ENCODE assay signal across 9 cellular contexts in genomic region chr2:134252092-134252775, GRCh38. TPM values are rescaled to one million over a fixed set of nuclear protein-coding genes. Genes with fewer than 3 reads are reported as not detected.
DNase-seq lines count a peak whose midpoint lies in the region; ATAC-seq and TF ChIP-seq lines count a peak whose summit lies in the region.
"Had no signal": no experiment of that assay in that cellular context is flagged by ENCODE, and none has a peak within 500 bp of the region (broad histone marks: within the 10 kb centered on the region; RNA-seq: fewer than 3 reads in every experiment).

No MANE protein-coding gene starts in this region.

- H3K4me3 ChIP-seq in osteoblast (ENCODE audit: insufficient read depth, low read length), result no peak overlapping the region
- H3K4me3 ChIP-seq: smooth muscle cell had no signal

- no peak for TF ChIP-seq CTCF in WTC11 (IDR thresholded peaks at IDR 0.05)
- no peak for TF ChIP-seq CTCF in osteoblast (IDR thresholded peaks at IDR 0.05; ENCODE audit: extremely low read depth, low read depth, low read length)

- H3K36me3 ChIP-seq in osteoblast (ENCODE audit: insufficient read depth, low read length), result no peaks in the 10 kb centered on the region

- peak overlapping the region; percentile 4 for H3K4me2 ChIP-seq in osteoblast (ENCODE audit: insufficient read depth, low read length)
- H3K4me2 ChIP-seq: smooth muscle cell had no signal

- H3K27ac Mint-ChIP-seq in WTC11, result no peak overlapping the region

- no peak overlapping the region for H3K27ac ChIP-seq in osteoblast (ENCODE audit: low read depth, low read length)

- no peak overlapping the region for H3K4me3 Mint-ChIP-seq in WTC11

- H3K79me2 ChIP-seq in osteoblast (ENCODE audit: insufficient read depth, low read length), result peaks cover 16% of the 10 kb centered on the region

- peaks cover 4% of the 10 kb centered on the region for H3K4me1 ChIP-seq in osteoblast (ENCODE audit: insufficient read depth, low read length)

- no peaks in the 10 kb centered on the region; the same call in 1 of the 2 replicates for H3K9me3 Mint-ChIP-seq in WTC11

- H4K20me1 ChIP-seq in osteoblast (ENCODE audit: insufficient read depth, low read length), result no peaks in the 10 kb centered on the region

- no peaks in the 10 kb centered on the region for H3K9me3 ChIP-seq in osteoblast (ENCODE audit: low read depth, low read length)

- no peak overlapping the region for H2AFZ ChIP-seq in osteoblast (ENCODE audit: low read length)

- H3K27me3 Mint-ChIP-seq in WTC11 (ENCODE audit: low read depth), result no peaks in the 10 kb centered on the region

- no peaks in the 10 kb centered on the region for H3K27me3 ChIP-seq in osteoblast (ENCODE audit: insufficient read depth, low read length)

- DNase-seq in ELR (ENCODE audit: low read depth) (peak; percentile 80), NCI-H1092 treated with DMSO at 0.1 percent for 48 hours (lab: John Stamatoyannopoulos, UW) (peak; percentile 63), WTC11 (ENCODE audit: low spot score) (no peak), osteoblast (ENCODE audit: insufficient read length, low spot score, missing footprints) (no peak), T-helper 1 cell (no peak), NCI-H187 (lab: John Stamatoyannopoulos, UW) (no peak), NOMO-1 treated with dmso at 0.1 percent for 144 hours (lab: John Stamatoyannopoulos, UW; ENCODE audit: unreplicated experiment) (no peak)
- DNase-seq: NK-92 treated with Interleukin-12 subunit alpha and Interleukin-12 subunit beta, amount 100 ng/mL, for 24 hours had no signal

- CTCF ChIA-PET in WTC11 (lab: Charles Lee), result interaction anchor here (1.4 kb wide), 1 partner anchor 366 kb away, joined by 3 read pairs; no protein-coding TSS in a partner anchor

- H3K36me3 Mint-ChIP-seq in WTC11, result no peaks in the 10 kb centered on the region

- peaks cover 18% of the 10 kb centered on the region for H3K4me1 Mint-ChIP-seq in WTC11

- ATAC-seq in WTC11, result peak; percentile 36

- POLR2A ChIA-PET in WTC11 (lab: Charles Lee), result no interaction called here

TF ChIP-seq in WTC11, 78 proteins besides CTCF, POLR2A, EP300 and RAD21:
- TF ChIP-seq NR1H2 (CRISPR knock-in tag; IDR thresholded peaks at IDR 0.05) (no peak), EMX1 (CRISPR knock-in tag; IDR thresholded peaks at IDR 0.05) (no peak), ESRRA (CRISPR knock-in tag; IDR thresholded peaks at IDR 0.05; ENCODE audit: borderline replicate concordance) (no peak), ATF6 (CRISPR knock-in tag; IDR thresholded peaks at IDR 0.05) (no peak), ZNF138 (CRISPR knock-in tag; conservative IDR thresholded peaks at IDR 0.05) (no peak), GABPB1 (CRISPR knock-in tag; IDR thresholded peaks at IDR 0.05) (no peak), NFE2L1 (CRISPR knock-in tag; IDR thresholded peaks at IDR 0.05) (no peak), CDX4 (CRISPR knock-in tag; IDR thresholded peaks at IDR 0.05; ENCODE audit: borderline replicate concordance) (no peak), CREB1 (CRISPR knock-in tag; IDR thresholded peaks at IDR 0.05) (no peak), OVOL2 (CRISPR knock-in tag; IDR thresholded peaks at IDR 0.05; ENCODE audit: borderline replicate concordance) (no peak), HMGXB4 (CRISPR knock-in tag; IDR thresholded peaks at IDR 0.05) (no peak), GTF2I (CRISPR knock-in tag; conservative IDR thresholded peaks at IDR 0.05) (no peak), PREB (CRISPR knock-in tag; IDR thresholded peaks at IDR 0.05; ENCODE audit: borderline replicate concordance) (no peak), ZNF671 (CRISPR knock-in tag; IDR thresholded peaks at IDR 0.05) (no peak), ATF2 (CRISPR knock-in tag; IDR thresholded peaks at IDR 0.05; ENCODE audit: borderline replicate concordance, low read depth) (no peak), E2F4 (CRISPR knock-in tag; IDR thresholded peaks at IDR 0.05; ENCODE audit: borderline replicate concordance, low read depth) (no peak), ZNF396 (CRISPR knock-in tag; IDR thresholded peaks at IDR 0.05; ENCODE audit: borderline replicate concordance) (no peak)

RNA-seq across cellular contexts. Expression of gene MGAT5, which starts 1.6 kb away (rescaled TPM):
- 43.6 to 52.4 TPM (median 47.7 TPM) in 3 replicates for total RNA-seq in WTC11 (2021)
- total RNA-seq in osteoblast, result 28.3 and 29.7 TPM in 2 replicates

Comparison
In these comparisons a context has a peak if more than half of its experiments do, and no peak if none do; other contexts are left out.
1. DNase-seq: peak in ELR (single experiment) and NCI-H1092 treated with DMSO at 0.1 percent for 48 hours (single experiment); none in WTC11 (single experiment), osteoblast (single experiment), T-helper 1 cell (0 of 5), NCI-H187 (0 of 2) and NOMO-1 treated with dmso at 0.1 percent for 144 hours (single experiment).